Comparison of ENCODE assay signal across 1 cellular context in genomic region chr10:17084989-17085725, GRCh38.
TF ChIP-seq lines count a peak whose summit lies in the region.

No MANE protein-coding gene starts in this region.

TF ChIP-seq in IMR-90, 13 proteins besides CTCF, POLR2A, EP300 and RAD21:
- TF ChIP-seq BHLHE40 (IDR thresholded peaks at IDR 0.05; ENCODE audit: low read depth, low read length) (no peak), MXI1 (IDR thresholded peaks at IDR 0.05; ENCODE audit: borderline replicate concordance, low read depth, low read length) (no peak), ELK1 (IDR thresholded peaks at IDR 0.05; ENCODE audit: borderline replicate concordance, low read depth, low read length) (no peak), CHD1 (IDR thresholded peaks at IDR 0.05; ENCODE audit: low read depth, low read length) (no peak)
